Comparison of ENCODE assay signal across 8 cellular contexts in genomic region chr2:198127627-198128026, GRCh38.
A peak's percentile ranks its signal among the peaks of the same experiment; 100 is the strongest.
DNase-seq lines count a peak whose midpoint lies in the region; ATAC-seq and TF ChIP-seq lines count a peak whose summit lies in the region.

No MANE protein-coding gene starts in this region.

- H3K27me3 ChIP-seq in neural cell (ENCODE audit: insufficient read depth, low read depth, low read length) (no peaks in the 10 kb centered on the region), upper lobe of right lung (no peaks in the 10 kb centered on the region)

- H3K9me3 ChIP-seq in neural cell (ENCODE audit: low read length) (no peaks in the 10 kb centered on the region), upper lobe of right lung (no peaks in the 10 kb centered on the region)

- TF ChIP-seq CTCF in GM12864 (IDR thresholded peaks at IDR 0.05; ENCODE audit: low read depth, low read length, missing control alignments) = peak; percentile 61
- TF ChIP-seq CTCF in neural cell (IDR thresholded peaks at IDR 0.05; ENCODE audit: poor library complexity, severe bottlenecking) = peak; percentile 56
- TF ChIP-seq CTCF in upper lobe of right lung (IDR thresholded peaks at IDR 0.05) = peak; percentile 67
- TF ChIP-seq CTCF in lower leg skin (IDR thresholded peaks at IDR 0.05) = no peak

- H4K20me1 ChIP-seq in neural cell (ENCODE audit: insufficient read depth) = no peaks in the 10 kb centered on the region

- H3K4me3 ChIP-seq in GM12864 (ENCODE audit: low read depth, low read length) (no peak overlapping the region), neural cell (ENCODE audit: low read length) (no peak overlapping the region), upper lobe of right lung (no peak overlapping the region), lower leg skin (ENCODE audit: low read depth, poor library complexity, severe bottlenecking) (no peak overlapping the region)

- H3K4me1 ChIP-seq in upper lobe of right lung = no peaks in the 10 kb centered on the region

- no peak for TF ChIP-seq EP300 in neural cell (conservative IDR thresholded peaks at IDR 0.05; ENCODE audit: poor library complexity, severe bottlenecking)

- H3K9ac ChIP-seq in neural cell (ENCODE audit: low read length) = no peak overlapping the region

- no peaks in the 10 kb centered on the region for H3K79me2 ChIP-seq in neural cell (replicated peaks; ENCODE audit: insufficient read depth, low read length)

- WGBS in lower leg skin, 2 donors = 68 to 90% methylated on average over 1 of the region's 1 CpG

- H3K4me2 ChIP-seq in neural cell (ENCODE audit: low read length) = no peak overlapping the region

- intact Hi-C loops in upper lobe of right lung (cut with DNase I) = loop anchor here (5.0 kb wide), 1 partner anchor 325 kb away; the partner anchor contains the start of gene PLCL1
- intact Hi-C loops in lower leg skin (cut with DNase I; ENCODE audit: low total_unique reads) = loop anchor here (10.0 kb wide), 1 partner anchor 313 kb away; no protein-coding TSS in a partner anchor

- H3K36me3 ChIP-seq in neural cell (ENCODE audit: insufficient read depth, low read length) = no peaks in the 10 kb centered on the region
- H3K36me3 ChIP-seq in upper lobe of right lung = no peaks in the 10 kb centered on the region

- peak; percentile 65 for TF ChIP-seq RAD21 in neural cell (conservative IDR thresholded peaks at IDR 0.05)

- peak; percentile 38 for DNase-seq in GM12864 (ENCODE audit: low read depth)
- DNase-seq in NCI-H345 treated with DMSO at 0.1 percent for 48 hours (lab: John Stamatoyannopoulos, UW; ENCODE audit: unreplicated experiment) = peak; percentile 18
- DNase-seq in activated CD4-positive, alpha-beta T cell treated with anti-CD3 and anti-CD28 coated beads, Interleukin-2, amount 50 U/mL, for 4 hours = peak; percentile 38 to 40
- DNase-seq in upper lobe of right lung = no peak
- DNase-seq in lower leg skin (ENCODE audit: low spot score in 2 of 2) = no peak

- no peaks in the 10 kb centered on the region for H3K9me2 ChIP-seq in neural cell (ENCODE audit: insufficient read depth, low read length)

- H3K27ac ChIP-seq in neural cell (ENCODE audit: low read length) (no peak overlapping the region), upper lobe of right lung (no peak overlapping the region)

- ATAC-seq in HG02678 (IDR thresholded peaks at IDR 0.05; ENCODE audit: unreplicated experiment) (peak; percentile 72), esophagus mucosa (peak; percentile 57), upper lobe of right lung (peak; percentile 82)

- no peak overlapping the region for H2AFZ ChIP-seq in neural cell (ENCODE audit: low read depth, low read length)

- no peak for TF ChIP-seq POLR2A in lower leg skin (IDR thresholded peaks at IDR 0.05)

- no peaks in the 10 kb centered on the region for H3F3A ChIP-seq in neural cell (ENCODE audit: insufficient read depth, low read length, poor library complexity, severe bottlenecking)

TF ChIP-seq in neural cell, 6 proteins besides CTCF, POLR2A, EP300 and RAD21:
- peak; percentile 74 for TF ChIP-seq SMC3 (conservative IDR thresholded peaks at IDR 0.05; ENCODE audit: poor library complexity)
- no peak for TF ChIP-seq EZH2 (IDR thresholded peaks at IDR 0.05; ENCODE audit: borderline replicate concordance, insufficient read depth, low read length, poor library complexity, severe bottlenecking)
- TF ChIP-seq MXI1 (conservative IDR thresholded peaks at IDR 0.05; ENCODE audit: poor library complexity, severe bottlenecking) = no peak
- TF ChIP-seq, protein P1, sequence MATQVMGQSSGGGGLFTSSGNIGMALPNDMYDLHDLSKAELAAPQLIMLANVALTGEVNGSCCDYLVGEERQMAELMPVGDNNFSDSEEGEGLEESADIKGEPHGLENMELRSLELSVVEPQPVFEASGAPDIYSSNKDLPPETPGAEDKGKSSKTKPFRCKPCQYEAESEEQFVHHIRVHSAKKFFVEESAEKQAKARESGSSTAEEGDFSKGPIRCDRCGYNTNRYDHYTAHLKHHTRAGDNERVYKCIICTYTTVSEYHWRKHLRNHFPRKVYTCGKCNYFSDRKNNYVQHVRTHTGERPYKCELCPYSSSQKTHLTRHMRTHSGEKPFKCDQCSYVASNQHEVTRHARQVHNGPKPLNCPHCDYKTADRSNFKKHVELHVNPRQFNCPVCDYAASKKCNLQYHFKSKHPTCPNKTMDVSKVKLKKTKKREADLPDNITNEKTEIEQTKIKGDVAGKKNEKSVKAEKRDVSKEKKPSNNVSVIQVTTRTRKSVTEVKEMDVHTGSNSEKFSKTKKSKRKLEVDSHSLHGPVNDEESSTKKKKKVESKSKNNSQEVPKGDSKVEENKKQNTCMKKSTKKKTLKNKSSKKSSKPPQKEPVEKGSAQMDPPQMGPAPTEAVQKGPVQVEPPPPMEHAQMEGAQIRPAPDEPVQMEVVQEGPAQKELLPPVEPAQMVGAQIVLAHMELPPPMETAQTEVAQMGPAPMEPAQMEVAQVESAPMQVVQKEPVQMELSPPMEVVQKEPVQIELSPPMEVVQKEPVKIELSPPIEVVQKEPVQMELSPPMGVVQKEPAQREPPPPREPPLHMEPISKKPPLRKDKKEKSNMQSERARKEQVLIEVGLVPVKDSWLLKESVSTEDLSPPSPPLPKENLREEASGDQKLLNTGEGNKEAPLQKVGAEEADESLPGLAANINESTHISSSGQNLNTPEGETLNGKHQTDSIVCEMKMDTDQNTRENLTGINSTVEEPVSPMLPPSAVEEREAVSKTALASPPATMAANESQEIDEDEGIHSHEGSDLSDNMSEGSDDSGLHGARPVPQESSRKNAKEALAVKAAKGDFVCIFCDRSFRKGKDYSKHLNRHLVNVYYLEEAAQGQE (IDR thresholded peaks at IDR 0.05; ENCODE audit: borderline replicate concordance) = no peak
- no peak for TF ChIP-seq TAF1 (IDR thresholded peaks at IDR 0.05; ENCODE audit: low read depth)

Comparison
In these comparisons a context has a peak if more than half of its experiments do, and no peak if none do; other contexts are left out.
1. DNase-seq: peak in GM12864 (single experiment), NCI-H345 treated with DMSO at 0.1 percent for 48 hours (single experiment) and activated CD4-positive, alpha-beta T cell treated with anti-CD3 and anti-CD28 coated beads, Interleukin-2, amount 50 U/mL, for 4 hours (2 of 2); none in upper lobe of right lung (single experiment) and lower leg skin (0 of 2).
2. CTCF ChIP-seq: peak in GM12864 (single experiment), neural cell (single experiment) and upper lobe of right lung (single experiment); none in lower leg skin (0 of 3).
3. Peak in every context shown above with its lines, with median percentiles within 50 percentile points of each other: ATAC-seq.